1 cellular context compared by ENCODE assay signal in the genomic region with DNA sequence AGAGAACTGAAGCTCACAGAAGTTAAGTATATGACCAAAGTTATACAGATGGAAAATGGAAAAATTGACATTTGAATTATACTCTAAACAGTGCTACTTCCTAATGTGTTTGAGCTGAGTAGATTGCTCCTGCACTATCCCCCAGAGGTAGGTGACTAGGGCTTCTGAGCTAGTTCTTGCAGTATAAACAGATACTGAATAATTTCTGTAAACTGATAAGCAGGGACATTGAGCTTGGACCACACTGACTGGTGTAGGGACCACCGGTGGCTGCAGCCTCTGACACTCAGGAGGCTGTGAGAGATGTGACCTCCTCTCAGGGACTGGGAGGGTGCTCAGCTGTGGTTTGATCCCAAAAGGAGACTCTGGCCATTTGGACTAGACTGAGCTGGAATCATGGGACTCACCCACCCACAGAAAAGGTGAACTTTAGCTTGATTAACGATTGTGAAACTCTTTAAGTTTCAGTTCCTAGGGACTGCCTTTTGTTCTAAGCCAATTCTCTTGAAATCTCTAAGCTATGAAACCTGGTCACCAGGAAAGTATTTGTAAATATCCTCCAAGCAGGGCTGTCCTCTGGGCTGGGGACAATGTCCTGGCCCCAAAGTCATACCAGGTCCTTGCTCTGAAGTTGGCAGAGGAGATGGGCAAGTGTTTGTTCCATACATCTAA.
TF ChIP-seq lines count a peak whose summit lies in the region.

No MANE protein-coding gene starts in this region.

TF ChIP-seq in HepG2, 621 proteins besides CTCF, POLR2A, EP300 and RAD21 (continued from another document):
- TF ChIP-seq, protein P1, sequence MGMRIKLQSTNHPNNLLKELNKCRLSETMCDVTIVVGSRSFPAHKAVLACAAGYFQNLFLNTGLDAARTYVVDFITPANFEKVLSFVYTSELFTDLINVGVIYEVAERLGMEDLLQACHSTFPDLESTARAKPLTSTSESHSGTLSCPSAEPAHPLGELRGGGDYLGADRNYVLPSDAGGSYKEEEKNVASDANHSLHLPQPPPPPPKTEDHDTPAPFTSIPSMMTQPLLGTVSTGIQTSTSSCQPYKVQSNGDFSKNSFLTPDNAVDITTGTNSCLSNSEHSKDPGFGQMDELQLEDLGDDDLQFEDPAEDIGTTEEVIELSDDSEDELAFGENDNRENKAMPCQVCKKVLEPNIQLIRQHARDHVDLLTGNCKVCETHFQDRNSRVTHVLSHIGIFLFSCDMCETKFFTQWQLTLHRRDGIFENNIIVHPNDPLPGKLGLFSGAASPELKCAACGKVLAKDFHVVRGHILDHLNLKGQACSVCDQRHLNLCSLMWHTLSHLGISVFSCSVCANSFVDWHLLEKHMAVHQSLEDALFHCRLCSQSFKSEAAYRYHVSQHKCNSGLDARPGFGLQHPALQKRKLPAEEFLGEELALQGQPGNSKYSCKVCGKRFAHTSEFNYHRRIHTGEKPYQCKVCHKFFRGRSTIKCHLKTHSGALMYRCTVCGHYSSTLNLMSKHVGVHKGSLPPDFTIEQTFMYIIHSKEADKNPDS (CRISPR knock-in tag; IDR thresholded peaks at IDR 0.05): no peak
- TF ChIP-seq, protein P2, sequence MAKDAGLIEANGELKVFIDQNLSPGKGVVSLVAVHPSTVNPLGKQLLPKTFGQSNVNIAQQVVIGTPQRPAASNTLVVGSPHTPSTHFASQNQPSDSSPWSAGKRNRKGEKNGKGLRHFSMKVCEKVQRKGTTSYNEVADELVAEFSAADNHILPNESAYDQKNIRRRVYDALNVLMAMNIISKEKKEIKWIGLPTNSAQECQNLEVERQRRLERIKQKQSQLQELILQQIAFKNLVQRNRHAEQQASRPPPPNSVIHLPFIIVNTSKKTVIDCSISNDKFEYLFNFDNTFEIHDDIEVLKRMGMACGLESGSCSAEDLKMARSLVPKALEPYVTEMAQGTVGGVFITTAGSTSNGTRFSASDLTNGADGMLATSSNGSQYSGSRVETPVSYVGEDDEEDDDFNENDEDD (CRISPR knock-in tag; IDR thresholded peaks at IDR 0.05; ENCODE audit: borderline replicate concordance): no peak
- no peak for TF ChIP-seq GABPB1 (CRISPR knock-in tag; IDR thresholded peaks at IDR 0.05)
- no peak for TF ChIP-seq NCOR1 (IDR thresholded peaks at IDR 0.05; ENCODE audit: borderline replicate concordance, low read length)
- no peak for TF ChIP-seq NONO (IDR thresholded peaks at IDR 0.05)
- no peak for TF ChIP-seq NONO (CRISPR knock-in tag; conservative IDR thresholded peaks at IDR 0.05)
- TF ChIP-seq ZBTB21 (CRISPR knock-in tag; IDR thresholded peaks at IDR 0.05): no peak
- no peak for TF ChIP-seq ZSCAN31 (CRISPR knock-in tag; IDR thresholded peaks at IDR 0.05; ENCODE audit: low read depth)
- TF ChIP-seq YY1 (IDR thresholded peaks at IDR 0.05; ENCODE audit: insufficient read depth, insufficient replicate concordance, low read depth, low read length): no peak
